Comparison of ENCODE assay signal across 15 cellular contexts in the genomic region with DNA sequence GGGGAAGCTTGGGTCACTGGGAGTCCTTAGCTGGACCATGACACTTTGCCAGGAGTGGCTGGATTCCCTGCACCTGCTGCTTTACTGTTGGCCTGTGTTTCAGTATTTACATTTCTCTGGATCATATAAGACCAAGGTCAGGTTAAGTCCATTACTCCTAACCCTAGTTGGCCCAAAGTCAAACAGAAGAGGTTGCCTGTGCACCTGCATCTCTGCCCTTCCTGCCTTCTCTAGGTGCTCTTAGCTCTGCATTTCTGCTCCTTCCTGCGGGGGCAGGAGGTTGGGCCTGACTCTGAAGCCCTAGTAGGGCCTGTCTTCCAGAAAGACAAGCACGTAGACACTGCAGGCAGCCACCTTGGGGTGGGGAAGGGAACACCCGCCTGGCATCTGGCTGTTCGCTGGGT.
DNase-seq lines count a peak whose midpoint lies in the region; ATAC-seq and TF ChIP-seq lines count a peak whose summit lies in the region.
"Had no signal": no experiment of that assay in that cellular context is flagged by ENCODE, and none has a peak within 500 bp of the region (broad histone marks: within the 10 kb centered on the region; RNA-seq: fewer than 3 reads in every experiment).

No MANE protein-coding gene starts in this region.

- H3K9ac ChIP-seq in Loucy (ENCODE audit: low read depth, low read length, poor library complexity, severe bottlenecking), result peak overlapping the region; percentile 54
- H3K9ac ChIP-seq: neural progenitor cell had no signal

- no peak for ATAC-seq in Panc1

- H3K27me3 Mint-ChIP-seq in activated CD4-positive, alpha-beta T cell treated with anti-CD3 and anti-CD28 coated beads, Interleukin-2, amount 10 ng/mL, durations not matched to agents 7 days and 5 days, result peaks cover 2% of the 10 kb centered on the region

- H3K79me2 ChIP-seq in Loucy (ENCODE audit: insufficient read depth, low read length), result no peaks in the 10 kb centered on the region

- H2AFZ ChIP-seq in Loucy (ENCODE audit: low read length), result no peak overlapping the region
- H2AFZ ChIP-seq: neural progenitor cell had no signal

- no peaks in the 10 kb centered on the region for H3K36me3 Mint-ChIP-seq in activated CD4-positive, alpha-beta T cell treated with anti-CD3 and anti-CD28 coated beads, Interleukin-2, amount 10 ng/mL, durations not matched to agents 7 days and 5 days (ENCODE audit: low read depth)
- H3K36me3 Mint-ChIP-seq: CD8-positive, alpha-beta T cell; mesothelial cell of epicardium; neural progenitor cell had no signal

- H3K4me1 ChIP-seq in Loucy (ENCODE audit: insufficient read depth, low read length, poor library complexity, severe bottlenecking) (peaks cover 46% of the 10 kb centered on the region), Panc1 (ENCODE audit: control insufficient read depth, insufficient read depth, low read length) (peaks cover 24% of the 10 kb centered on the region)

- CTCF ChIA-PET in activated CD4-positive, alpha-beta T cell treated with anti-CD3 and anti-CD28 coated beads, Interleukin-2, amount 10 ng/mL, durations not matched to agents 7 days and 5 days (lab: Charles Lee), result interaction anchor here (0.7 to 1.4 kb wide), 3 partner anchors 13 to 890 kb away, joined by 3 to 4 read pairs (median 3); no protein-coding TSS in a partner anchor
- CTCF ChIA-PET in Panc1 (lab: Charles Lee), result interaction anchor here (0.6 kb wide), 2 partner anchors 148 to 751 kb away, joined by 5 to 9 read pairs; no protein-coding TSS in a partner anchor

- peak overlapping the region; percentile 76 for H3K4me2 ChIP-seq in Loucy (ENCODE audit: low read depth, low read length, poor library complexity, severe bottlenecking)
- H3K4me2 ChIP-seq: neural progenitor cell had no signal

- H3K27me3 ChIP-seq in Loucy (ENCODE audit: insufficient read depth, low read length, poor library complexity, severe bottlenecking) (no peaks in the 10 kb centered on the region), Panc1 (ENCODE audit: control insufficient read depth, insufficient read depth, low read length) (no peaks in the 10 kb centered on the region)
- H3K27me3 ChIP-seq: neural progenitor cell had no signal

- H3K4me3 ChIP-seq in Loucy (ENCODE audit: low read length, poor library complexity, severe bottlenecking) (peak overlapping the region; percentile 34), Panc1 (ENCODE audit: low read depth in 2 of 2, low read length in 2 of 2) (no peak overlapping the region)
- H3K4me3 ChIP-seq: neural progenitor cell had no signal

- POLR2A ChIA-PET in activated CD4-positive, alpha-beta T cell treated with anti-CD3 and anti-CD28 coated beads, Interleukin-2, amount 10 ng/mL, durations not matched to agents 7 days and 5 days (lab: Charles Lee), result no interaction called here
- POLR2A ChIA-PET in Panc1 (lab: Charles Lee), result interaction anchor here (0.6 to 0.8 kb wide), 2 partner anchors 9 to 81 kb away, joined by 3 to 5 read pairs; no protein-coding TSS in a partner anchor

- H3K4me1 Mint-ChIP-seq in activated CD4-positive, alpha-beta T cell treated with anti-CD3 and anti-CD28 coated beads, Interleukin-2, amount 10 ng/mL, durations not matched to agents 7 days and 5 days, result peaks cover 39% of the 10 kb centered on the region

- no peaks in the 10 kb centered on the region for H3F3A ChIP-seq in Loucy (ENCODE audit: low read depth)

- no peak overlapping the region for H3K4me3 Mint-ChIP-seq in activated CD4-positive, alpha-beta T cell treated with anti-CD3 and anti-CD28 coated beads, Interleukin-2, amount 10 ng/mL, durations not matched to agents 7 days and 5 days
- H3K4me3 Mint-ChIP-seq: CD8-positive, alpha-beta T cell; mesothelial cell of epicardium; neural progenitor cell had no signal

- H3K9me3 ChIP-seq in Loucy (ENCODE audit: insufficient read depth, low read depth, low read length) (no peaks in the 10 kb centered on the region), Panc1 (ENCODE audit: control insufficient read depth, insufficient read depth, low read depth, low read length) (no peaks in the 10 kb centered on the region)

- H3K27ac Mint-ChIP-seq in activated CD4-positive, alpha-beta T cell treated with anti-CD3 and anti-CD28 coated beads, Interleukin-2, amount 10 ng/mL, durations not matched to agents 7 days and 5 days, result no peak overlapping the region
- H3K27ac Mint-ChIP-seq: CD8-positive, alpha-beta T cell; mesothelial cell of epicardium; neural progenitor cell had no signal

- DNase-seq in activated CD4-positive, alpha-beta T cell treated with anti-CD3 and anti-CD28 coated beads, Interleukin-2, amount 10 ng/mL, durations not matched to agents 7 days and 5 days, result peak; percentile 16
- DNase-seq in activated CD4-positive, alpha-beta T cell treated with anti-CD3 and anti-CD28 coated beads for 1 hour, result no peak
- DNase-seq in Panc1 (ENCODE audit: low read depth, low spot score) (no peak), posterior vena cava (ENCODE audit: low spot score) (peak; percentile 50), T1000 (lab: John Stamatoyannopoulos, UW) (no peak), SKM-1 treated with dmso at 0.1 percent for 144 hours (lab: John Stamatoyannopoulos, UW; ENCODE audit: unreplicated experiment) (no peak), NOMO-1 treated with DMSO at 0.1 percent for 48 hours (lab: John Stamatoyannopoulos, UW; ENCODE audit: unreplicated experiment) (no peak)
- DNase-seq: ACHN; CD8-positive, alpha-beta T cell; hypothalamus; NCI-H187; NCI-H524 treated with DMSO at 0.1 percent for 48 hours had no signal

- BruUV-seq in Panc1 (replicated peaks; lab: Mats Ljungman, UMichigan), result no TSS peak

- no peaks in the 10 kb centered on the region for H3K9me3 Mint-ChIP-seq in activated CD4-positive, alpha-beta T cell treated with anti-CD3 and anti-CD28 coated beads, Interleukin-2, amount 10 ng/mL, durations not matched to agents 7 days and 5 days
- H3K9me3 Mint-ChIP-seq: CD8-positive, alpha-beta T cell; mesothelial cell of epicardium had no signal

- intact Hi-C loops in Panc1 (cut with micrococcal nuclease; ENCODE audit: unreplicated experiment), result loop anchor here (10.0 kb wide), 1 partner anchor 518 kb away; the partner anchor contains the start of gene TLE3
- intact Hi-C loops in posterior vena cava (cut with DNase I), result no loop called here

- in situ Hi-C loops in Panc1 (cut with HindIII; ENCODE audit: low pct_unique_long_range_greater_than_20kb, low sequenced_read_pairs), result no loop called here

- H3K36me3 ChIP-seq in Loucy (ENCODE audit: insufficient read depth, low read length) (no peaks in the 10 kb centered on the region), Panc1 (ENCODE audit: control insufficient read depth, insufficient read depth, low read length) (no peaks in the 10 kb centered on the region)
- H3K36me3 ChIP-seq: neural progenitor cell had no signal

- no peaks in the 10 kb centered on the region for H4K20me1 ChIP-seq in Loucy (ENCODE audit: insufficient read depth, low read length, poor library complexity, severe bottlenecking)

- TF ChIP-seq CTCF in Loucy (conservative IDR thresholded peaks at IDR 0.05; ENCODE audit: low read length) (peak; percentile 39), Panc1 (IDR thresholded peaks at IDR 0.05) (no peak)

- peak overlapping the region; percentile 75; the same call in 1 of the 2 replicates for H3K27ac ChIP-seq in Panc1 (ENCODE audit: low read length)
- H3K27ac ChIP-seq: neural progenitor cell had no signal

- H3K9me2 ChIP-seq in Loucy (replicated peaks; ENCODE audit: low read depth, low read length), result no peaks in the 10 kb centered on the region

Comparison
In these comparisons a context has a peak if more than half of its experiments do, and no peak if none do; other contexts are left out.
1. DNase-seq: peak in activated CD4-positive, alpha-beta T cell treated with anti-CD3 and anti-CD28 coated beads, Interleukin-2, amount 10 ng/mL, durations not matched to agents 7 days and 5 days (single experiment) and posterior vena cava (single experiment); none in activated CD4-positive, alpha-beta T cell treated with anti-CD3 and anti-CD28 coated beads for 1 hour (single experiment), Panc1 (single experiment), T1000 (single experiment), SKM-1 treated with dmso at 0.1 percent for 144 hours (single experiment) and NOMO-1 treated with DMSO at 0.1 percent for 48 hours (single experiment).